ENCODE assay signal across 21 cellular contexts in the genomic region with DNA sequence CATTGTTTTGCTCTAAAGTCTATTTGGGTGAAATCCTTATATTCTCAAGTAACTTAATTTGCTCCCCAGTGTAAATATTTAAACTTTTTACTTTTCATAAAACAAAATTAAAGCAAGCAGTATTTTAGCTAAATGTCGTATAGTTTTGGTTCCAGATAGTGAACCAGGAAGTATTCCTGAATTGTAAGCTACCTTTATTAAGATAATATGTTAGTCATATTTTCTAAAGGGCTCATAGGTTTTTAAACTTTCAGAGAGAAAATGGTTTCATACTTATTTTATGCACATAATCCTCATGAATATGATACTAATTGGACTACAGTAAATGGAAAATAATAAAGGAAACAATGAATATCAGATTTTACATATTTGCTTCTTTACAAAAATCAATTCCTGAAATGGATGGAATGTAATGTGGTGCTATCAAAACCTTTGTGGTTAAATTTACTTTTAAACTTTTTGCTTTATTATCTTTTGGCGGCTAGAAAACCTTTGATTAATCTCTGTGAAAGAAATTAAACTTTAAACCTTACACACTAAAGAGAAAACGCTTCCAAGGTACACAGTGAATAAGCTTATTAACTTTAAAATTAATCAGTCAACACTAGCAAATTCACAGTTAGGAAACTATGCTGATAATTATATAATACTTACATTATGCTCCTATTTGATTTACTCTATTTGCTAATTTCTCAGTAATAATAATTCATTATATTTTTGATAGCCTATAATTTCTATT.
"Had no signal": no experiment of that assay in that cellular context is flagged by ENCODE, and none has a peak within 500 bp of the region (broad histone marks: within the 10 kb centered on the region; RNA-seq: fewer than 3 reads in every experiment).

No MANE protein-coding gene starts in this region.

- H3K4me1 ChIP-seq: left ventricle myocardium inferior, parathyroid adenoma, psoas muscle, right lobe of liver, tibial nerve, vagina had no signal

- H3K9me3 ChIP-seq: left ventricle myocardium inferior, psoas muscle, right lobe of liver, vagina had no signal

- H3K36me3 ChIP-seq: left ventricle myocardium inferior, right lobe of liver, tibial nerve, vagina had no signal

- H3K36me3 Mint-ChIP-seq: mesothelial cell of epicardium; naive B cell; natural killer cell; stimulated activated naive B cell treated with anti-CD40 and anti-IgM and Interleukin-4, amounts not matched to agents 10 μg/mL and 1 μg/mL and 100 μg/mL, for 72 hours; type B pancreatic cell had no signal

- H3K27ac ChIP-seq: left ventricle myocardium inferior, parathyroid adenoma, psoas muscle, right lobe of liver, tibial nerve, vagina had no signal

- DNase-seq: head of caudate nucleus; hippocampal formation; left ventricle myocardium inferior; mesendoderm; naive B cell; natural killer cell; nucleus accumbens; psoas muscle; right lobe of liver; stimulated activated CD4-positive, alpha-beta T cell treated with anti-CD3 and anti-CD28 coated beads, Interleukin-12 subunit alpha, Interleukin-12 subunit beta, amount 100 ng/mL, for 4 hours; stimulated activated CD4-positive, alpha-beta T cell treated with anti-CD3 and anti-CD28 coated beads, Interleukin-15, amount 100 ng/mL, for 24 hours; stimulated activated CD4-positive, alpha-beta T cell treated with anti-CD3 and anti-CD28 coated beads, Interleukin-2, amount 100 ng/mL, for 24 hours; stimulated activated CD4-positive, alpha-beta T cell treated with anti-CD3 and anti-CD28 coated beads, Interleukin-4, amount 100 ng/mL, for 1 hour; stimulated activated naive B cell treated with anti-CD40 and anti-IgM and Interleukin-4, amounts not matched to agents 10 μg/mL and 1 μg/mL and 100 μg/mL, for 72 hours; stimulated activated naive CD8-positive, alpha-beta T cell treated with anti-CD3 and anti-CD28 coated beads, Interleukin-15, Interleukin-2, amounts not matched to agents 100 U/mL and 50 U/mL, for 24 hours had no signal

- H3K27me3 ChIP-seq: right lobe of liver, tibial nerve, vagina had no signal

- H3K27ac Mint-ChIP-seq: mesothelial cell of epicardium; naive B cell; natural killer cell; stimulated activated naive B cell treated with anti-CD40 and anti-IgM and Interleukin-4, amounts not matched to agents 10 μg/mL and 1 μg/mL and 100 μg/mL, for 72 hours; type B pancreatic cell had no signal

- H3K4me3 Mint-ChIP-seq: mesothelial cell of epicardium; naive B cell; natural killer cell; stimulated activated naive B cell treated with anti-CD40 and anti-IgM and Interleukin-4, amounts not matched to agents 10 μg/mL and 1 μg/mL and 100 μg/mL, for 72 hours; type B pancreatic cell had no signal

- H3K27me3 Mint-ChIP-seq: type B pancreatic cell had no signal

- H3K4me3 ChIP-seq: left ventricle myocardium inferior, lung, psoas muscle, right lobe of liver, tibial nerve, vagina had no signal

- H3K4me1 Mint-ChIP-seq: naive B cell; natural killer cell; stimulated activated naive B cell treated with anti-CD40 and anti-IgM and Interleukin-4, amounts not matched to agents 10 μg/mL and 1 μg/mL and 100 μg/mL, for 72 hours had no signal
